Comparison of ENCODE assay signal across 12 cellular contexts in the genomic region with DNA sequence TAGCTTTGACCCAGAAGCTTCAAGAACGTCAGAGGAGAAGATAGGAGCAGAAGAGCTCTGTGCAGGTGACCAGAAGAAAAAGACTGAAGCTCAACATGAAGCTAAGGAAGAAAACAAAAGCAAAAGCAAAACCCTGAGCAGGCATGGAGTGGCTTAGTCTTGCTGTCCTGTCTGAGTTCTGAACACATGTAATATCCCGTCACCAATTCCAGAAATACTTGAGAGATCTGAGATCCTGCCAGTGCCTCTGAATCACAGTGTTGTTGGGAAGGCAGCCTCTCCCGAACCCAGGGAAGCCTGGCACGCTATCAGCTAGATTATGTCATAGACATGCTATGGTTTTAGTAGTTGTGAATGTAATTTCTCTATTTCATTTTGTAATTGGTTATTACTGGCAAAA.
DNase-seq lines count a peak whose midpoint lies in the region; ATAC-seq and TF ChIP-seq lines count a peak whose summit lies in the region.
"Had no signal": no experiment of that assay in that cellular context is flagged by ENCODE, and none has a peak within 500 bp of the region (broad histone marks: within the 10 kb centered on the region; RNA-seq: fewer than 3 reads in every experiment).

No MANE protein-coding gene starts in this region.

- DNase-seq in NCI-H226, result peak; percentile 91
- peak; percentile 3 for DNase-seq in fibroblast of the conjunctiva (ENCODE audit: low read depth)
- peak; percentile 34 to 62 for DNase-seq in psoas muscle
- no peak for DNase-seq in activated gamma-delta T cell (lab: John Stamatoyannopoulos, UW)
- DNase-seq in SHP77 treated with DMSO at 0.1 percent for 48 hours (lab: John Stamatoyannopoulos, UW), result no peak
- DNase-seq in effector CD8-positive, alpha-beta T cell (lab: John Stamatoyannopoulos, UW), result no peak
- DNase-seq: NCI-H510A; stimulated activated naive CD4-positive, alpha-beta T cell treated with Interleukin-2 at 50 U/mL for 16 hours had no signal

- no peaks in the 10 kb centered on the region for H3K36me3 ChIP-seq in psoas muscle (ENCODE audit: insufficient read depth in 1 of 2, low read depth in 1 of 2)

- peaks cover 16% of the 10 kb centered on the region for H3K4me1 ChIP-seq in psoas muscle
- H3K4me1 ChIP-seq: parathyroid adenoma had no signal

- WGBS in psoas muscle, 3 donors, result 17 to 25% (median 22%) methylated on average over 4 of the region's 4 CpGs

- no peaks in the 10 kb centered on the region for H3K9me3 ChIP-seq in psoas muscle

- peak overlapping the region; percentile 44 for H3K4me3 ChIP-seq in psoas muscle

- ATAC-seq in GM18858 (IDR thresholded peaks at IDR 0.05; ENCODE audit: unreplicated experiment) (peak; percentile 46), psoas muscle (peak; percentile 95 to 100 (median 98)), HG03097 (IDR thresholded peaks at IDR 0.05; ENCODE audit: low FRiP score, unreplicated experiment) (no peak)

- peak overlapping the region; percentile 76 for H3K27ac ChIP-seq in psoas muscle
- H3K27ac ChIP-seq: parathyroid adenoma, VCaP had no signal

- intact Hi-C loops in psoas muscle (cut with DNase I), result loop anchor here in 1 of 2 donors (10.0 kb wide), 1 partner anchor 163 kb away; no protein-coding TSS in a partner anchor

- no peaks in the 10 kb centered on the region for H3K27me3 ChIP-seq in psoas muscle (ENCODE audit: insufficient read depth in 3 of 3, low read length in 2 of 3)

- no peak for TF ChIP-seq CTCF in psoas muscle (IDR thresholded peaks at IDR 0.05)

Comparison
In these comparisons a context has a peak if more than half of its experiments do, and no peak if none do; other contexts are left out.
1. DNase-seq: peak in NCI-H226 (single experiment), fibroblast of the conjunctiva (single experiment) and psoas muscle (2 of 2); none in activated gamma-delta T cell (single experiment), SHP77 treated with DMSO at 0.1 percent for 48 hours (single experiment) and effector CD8-positive, alpha-beta T cell (single experiment).